ENCODE assay signal across 1 cellular context in the genomic region with DNA sequence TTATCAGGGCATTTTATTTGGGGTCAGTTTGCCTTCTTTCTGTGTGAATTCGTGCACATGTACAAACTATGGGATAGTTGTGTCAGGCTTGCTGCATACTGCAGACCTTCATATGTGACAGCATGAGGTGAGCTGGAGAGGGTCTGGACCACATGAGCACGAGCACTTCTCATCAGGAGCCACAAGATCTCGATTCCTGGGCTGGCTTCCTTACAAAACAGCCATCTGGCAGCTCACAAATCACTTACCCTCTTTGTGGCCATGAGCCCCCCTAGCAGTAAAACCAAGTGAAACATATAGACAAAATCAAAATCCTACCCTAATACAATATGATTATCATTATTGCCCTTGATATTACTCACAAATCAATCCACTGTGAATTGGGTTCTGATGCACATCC.
TF ChIP-seq lines count a peak whose summit lies in the region.

No MANE protein-coding gene starts in this region.

TF ChIP-seq in H1, 55 proteins besides CTCF, POLR2A, EP300 and RAD21:
- TF ChIP-seq, protein P1, sequence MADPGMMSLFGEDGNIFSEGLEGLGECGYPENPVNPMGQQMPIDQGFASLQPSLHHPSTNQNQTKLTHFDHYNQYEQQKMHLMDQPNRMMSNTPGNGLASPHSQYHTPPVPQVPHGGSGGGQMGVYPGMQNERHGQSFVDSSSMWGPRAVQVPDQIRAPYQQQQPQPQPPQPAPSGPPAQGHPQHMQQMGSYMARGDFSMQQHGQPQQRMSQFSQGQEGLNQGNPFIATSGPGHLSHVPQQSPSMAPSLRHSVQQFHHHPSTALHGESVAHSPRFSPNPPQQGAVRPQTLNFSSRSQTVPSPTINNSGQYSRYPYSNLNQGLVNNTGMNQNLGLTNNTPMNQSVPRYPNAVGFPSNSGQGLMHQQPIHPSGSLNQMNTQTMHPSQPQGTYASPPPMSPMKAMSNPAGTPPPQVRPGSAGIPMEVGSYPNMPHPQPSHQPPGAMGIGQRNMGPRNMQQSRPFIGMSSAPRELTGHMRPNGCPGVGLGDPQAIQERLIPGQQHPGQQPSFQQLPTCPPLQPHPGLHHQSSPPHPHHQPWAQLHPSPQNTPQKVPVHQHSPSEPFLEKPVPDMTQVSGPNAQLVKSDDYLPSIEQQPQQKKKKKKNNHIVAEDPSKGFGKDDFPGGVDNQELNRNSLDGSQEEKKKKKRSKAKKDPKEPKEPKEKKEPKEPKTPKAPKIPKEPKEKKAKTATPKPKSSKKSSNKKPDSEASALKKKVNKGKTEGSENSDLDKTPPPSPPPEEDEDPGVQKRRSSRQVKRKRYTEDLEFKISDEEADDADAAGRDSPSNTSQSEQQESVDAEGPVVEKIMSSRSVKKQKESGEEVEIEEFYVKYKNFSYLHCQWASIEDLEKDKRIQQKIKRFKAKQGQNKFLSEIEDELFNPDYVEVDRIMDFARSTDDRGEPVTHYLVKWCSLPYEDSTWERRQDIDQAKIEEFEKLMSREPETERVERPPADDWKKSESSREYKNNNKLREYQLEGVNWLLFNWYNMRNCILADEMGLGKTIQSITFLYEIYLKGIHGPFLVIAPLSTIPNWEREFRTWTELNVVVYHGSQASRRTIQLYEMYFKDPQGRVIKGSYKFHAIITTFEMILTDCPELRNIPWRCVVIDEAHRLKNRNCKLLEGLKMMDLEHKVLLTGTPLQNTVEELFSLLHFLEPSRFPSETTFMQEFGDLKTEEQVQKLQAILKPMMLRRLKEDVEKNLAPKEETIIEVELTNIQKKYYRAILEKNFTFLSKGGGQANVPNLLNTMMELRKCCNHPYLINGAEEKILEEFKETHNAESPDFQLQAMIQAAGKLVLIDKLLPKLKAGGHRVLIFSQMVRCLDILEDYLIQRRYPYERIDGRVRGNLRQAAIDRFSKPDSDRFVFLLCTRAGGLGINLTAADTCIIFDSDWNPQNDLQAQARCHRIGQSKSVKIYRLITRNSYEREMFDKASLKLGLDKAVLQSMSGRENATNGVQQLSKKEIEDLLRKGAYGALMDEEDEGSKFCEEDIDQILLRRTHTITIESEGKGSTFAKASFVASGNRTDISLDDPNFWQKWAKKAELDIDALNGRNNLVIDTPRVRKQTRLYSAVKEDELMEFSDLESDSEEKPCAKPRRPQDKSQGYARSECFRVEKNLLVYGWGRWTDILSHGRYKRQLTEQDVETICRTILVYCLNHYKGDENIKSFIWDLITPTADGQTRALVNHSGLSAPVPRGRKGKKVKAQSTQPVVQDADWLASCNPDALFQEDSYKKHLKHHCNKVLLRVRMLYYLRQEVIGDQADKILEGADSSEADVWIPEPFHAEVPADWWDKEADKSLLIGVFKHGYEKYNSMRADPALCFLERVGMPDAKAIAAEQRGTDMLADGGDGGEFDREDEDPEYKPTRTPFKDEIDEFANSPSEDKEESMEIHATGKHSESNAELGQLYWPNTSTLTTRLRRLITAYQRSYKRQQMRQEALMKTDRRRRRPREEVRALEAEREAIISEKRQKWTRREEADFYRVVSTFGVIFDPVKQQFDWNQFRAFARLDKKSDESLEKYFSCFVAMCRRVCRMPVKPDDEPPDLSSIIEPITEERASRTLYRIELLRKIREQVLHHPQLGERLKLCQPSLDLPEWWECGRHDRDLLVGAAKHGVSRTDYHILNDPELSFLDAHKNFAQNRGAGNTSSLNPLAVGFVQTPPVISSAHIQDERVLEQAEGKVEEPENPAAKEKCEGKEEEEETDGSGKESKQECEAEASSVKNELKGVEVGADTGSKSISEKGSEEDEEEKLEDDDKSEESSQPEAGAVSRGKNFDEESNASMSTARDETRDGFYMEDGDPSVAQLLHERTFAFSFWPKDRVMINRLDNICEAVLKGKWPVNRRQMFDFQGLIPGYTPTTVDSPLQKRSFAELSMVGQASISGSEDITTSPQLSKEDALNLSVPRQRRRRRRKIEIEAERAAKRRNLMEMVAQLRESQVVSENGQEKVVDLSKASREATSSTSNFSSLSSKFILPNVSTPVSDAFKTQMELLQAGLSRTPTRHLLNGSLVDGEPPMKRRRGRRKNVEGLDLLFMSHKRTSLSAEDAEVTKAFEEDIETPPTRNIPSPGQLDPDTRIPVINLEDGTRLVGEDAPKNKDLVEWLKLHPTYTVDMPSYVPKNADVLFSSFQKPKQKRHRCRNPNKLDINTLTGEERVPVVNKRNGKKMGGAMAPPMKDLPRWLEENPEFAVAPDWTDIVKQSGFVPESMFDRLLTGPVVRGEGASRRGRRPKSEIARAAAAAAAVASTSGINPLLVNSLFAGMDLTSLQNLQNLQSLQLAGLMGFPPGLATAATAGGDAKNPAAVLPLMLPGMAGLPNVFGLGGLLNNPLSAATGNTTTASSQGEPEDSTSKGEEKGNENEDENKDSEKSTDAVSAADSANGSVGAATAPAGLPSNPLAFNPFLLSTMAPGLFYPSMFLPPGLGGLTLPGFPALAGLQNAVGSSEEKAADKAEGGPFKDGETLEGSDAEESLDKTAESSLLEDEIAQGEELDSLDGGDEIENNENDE (IDR thresholded peaks at IDR 0.05; ENCODE audit: insufficient replicate concordance, low read length): no peak
- TF ChIP-seq KDM1A (IDR thresholded peaks at IDR 0.05; ENCODE audit: borderline replicate concordance, low read length): no peak
- no peak for TF ChIP-seq SAP30 (IDR thresholded peaks at IDR 0.05; ENCODE audit: insufficient read depth, insufficient replicate concordance, low read length)
- no peak for TF ChIP-seq CREB1 (IDR thresholded peaks at IDR 0.05)
- TF ChIP-seq TAF7 (optimal IDR thresholded peaks at IDR 0.05; ENCODE audit: borderline replicate concordance, low read depth, low read length): no peak
- no peak for TF ChIP-seq RFX5 (IDR thresholded peaks at IDR 0.05; ENCODE audit: borderline replicate concordance, low read depth, low read length)
- no peak for TF ChIP-seq EGR1 (IDR thresholded peaks at IDR 0.05; ENCODE audit: borderline replicate concordance, low read depth, low read length)
- no peak for TF ChIP-seq PHF8 (conservative IDR thresholded peaks at IDR 0.05; ENCODE audit: low read depth, low read length)
- no peak for TF ChIP-seq CHD1 (IDR thresholded peaks at IDR 0.05; ENCODE audit: low read depth, low read length)
